11 cellular contexts compared by ENCODE assay signal in genomic region chr19:51500931-51501330, GRCh38. TPM values are rescaled to one million over a fixed set of nuclear protein-coding genes. Genes with fewer than 3 reads are reported as not detected.
A peak's percentile ranks its signal among the peaks of the same experiment; 100 is the strongest.
DNase-seq lines count a peak whose midpoint lies in the region; ATAC-seq and TF ChIP-seq lines count a peak whose summit lies in the region.
"Not testable (repeated sequence)": the region's sequence is repeated elsewhere in the genome, so short reads cannot be mapped to it uniquely, and the experiment has no call there.
"Had no signal": no experiment of that assay in that cellular context is flagged by ENCODE, and none has a peak within 500 bp of the region (broad histone marks: within the 10 kb centered on the region; RNA-seq: fewer than 3 reads in every experiment).

No MANE protein-coding gene starts in this region.

- intact Hi-C loops in left lung (cut with DNase I), result not testable (repeated sequence)

- peak overlapping the region; percentile 40 for H3K4me3 ChIP-seq in HL-60 (replicated peaks; ENCODE audit: insufficient read depth, low read length)
- peak overlapping the region in 1 of 2 donors; percentile 19 for H3K4me3 ChIP-seq in left lung

- H3K27ac ChIP-seq in HL-60 (replicated peaks), result peak overlapping the region; percentile 66
- not testable (repeated sequence) for H3K27ac ChIP-seq in left lung

- not testable (repeated sequence) for H3K27ac Mint-ChIP-seq in T-helper 1 cell treated with Interleukin-12 subunit alpha and Interleukin-12 subunit beta and Interleukin-4 antibody, amounts not matched to agents 30 μg/mL and 1 μg/mL, for 36 hours
- peak overlapping the region; percentile 46 for H3K27ac Mint-ChIP-seq in activated CD4-positive, alpha-beta memory T cell treated with anti-CD3 and anti-CD28 coated beads, Interleukin-2, amount 10 ng/mL, durations not matched to agents 7 days and 5 days
- peak overlapping the region; percentile 53 for H3K27ac Mint-ChIP-seq in activated T-cell treated with anti-CD3 and anti-CD28 coated beads, Interleukin-2, amount 50 U/mL, for 24 hours
- H3K27ac Mint-ChIP-seq in activated naive CD4-positive, alpha-beta T cell treated with anti-CD3 and anti-CD28 coated beads, Interleukin-2, amount 50 U/mL, for 24 hours, result peak overlapping the region; percentile 10

- CTCF ChIA-PET in activated CD4-positive, alpha-beta memory T cell treated with anti-CD3 and anti-CD28 coated beads, Interleukin-2, amount 10 ng/mL, durations not matched to agents 7 days and 5 days (lab: Charles Lee), result not testable (repeated sequence)

- H3K4me1 Mint-ChIP-seq in T-helper 1 cell treated with Interleukin-12 subunit alpha and Interleukin-12 subunit beta and Interleukin-4 antibody, amounts not matched to agents 30 μg/mL and 1 μg/mL, for 36 hours (ENCODE audit: low read depth), result peaks cover 14% of the 10 kb centered on the region
- peaks cover 23% of the 10 kb centered on the region for H3K4me1 Mint-ChIP-seq in activated CD4-positive, alpha-beta memory T cell treated with anti-CD3 and anti-CD28 coated beads, Interleukin-2, amount 10 ng/mL, durations not matched to agents 7 days and 5 days
- H3K4me1 Mint-ChIP-seq in activated T-cell treated with anti-CD3 and anti-CD28 coated beads, Interleukin-2, amount 50 U/mL, for 24 hours (ENCODE audit: low read depth), result peaks cover 11% of the 10 kb centered on the region
- not testable (repeated sequence) for H3K4me1 Mint-ChIP-seq in activated naive CD4-positive, alpha-beta T cell treated with anti-CD3 and anti-CD28 coated beads, Interleukin-2, amount 50 U/mL, for 24 hours

- H3K4me1 ChIP-seq in left lung, result peaks cover 0 to 21% of the 10 kb centered on the region in 2 donors

- not testable (repeated sequence) for H3K27me3 ChIP-seq in HL-60 (ENCODE audit: insufficient read depth, poor library complexity, severe bottlenecking); left lung

- not testable (repeated sequence) for TF ChIP-seq CTCF in HL-60 (IDR thresholded peaks at IDR 0.05; ENCODE audit: insufficient read depth, low read length); left lung (IDR thresholded peaks at IDR 0.05)

- peak overlapping the region; percentile 46 for H3K4me3 Mint-ChIP-seq in T-helper 1 cell treated with Interleukin-12 subunit alpha and Interleukin-12 subunit beta and Interleukin-4 antibody, amounts not matched to agents 30 μg/mL and 1 μg/mL, for 36 hours
- peak overlapping the region; percentile 61 for H3K4me3 Mint-ChIP-seq in activated CD4-positive, alpha-beta memory T cell treated with anti-CD3 and anti-CD28 coated beads, Interleukin-2, amount 10 ng/mL, durations not matched to agents 7 days and 5 days
- not testable (repeated sequence) for H3K4me3 Mint-ChIP-seq in activated T-cell treated with anti-CD3 and anti-CD28 coated beads, Interleukin-2, amount 50 U/mL, for 24 hours; activated naive CD4-positive, alpha-beta T cell treated with anti-CD3 and anti-CD28 coated beads, Interleukin-2, amount 50 U/mL, for 24 hours

- H3K27me3 Mint-ChIP-seq in T-helper 1 cell treated with Interleukin-12 subunit alpha and Interleukin-12 subunit beta and Interleukin-4 antibody, amounts not matched to agents 30 μg/mL and 1 μg/mL, for 36 hours (ENCODE audit: low read depth), result peaks cover 11% of the 10 kb centered on the region
- not testable (repeated sequence) for H3K27me3 Mint-ChIP-seq in activated CD4-positive, alpha-beta memory T cell treated with anti-CD3 and anti-CD28 coated beads, Interleukin-2, amount 10 ng/mL, durations not matched to agents 7 days and 5 days; activated T-cell treated with anti-CD3 and anti-CD28 coated beads, Interleukin-2, amount 50 U/mL, for 24 hours; activated naive CD4-positive, alpha-beta T cell treated with anti-CD3 and anti-CD28 coated beads, Interleukin-2, amount 50 U/mL, for 24 hours

- POLR2A ChIA-PET in activated CD4-positive, alpha-beta memory T cell treated with anti-CD3 and anti-CD28 coated beads, Interleukin-2, amount 10 ng/mL, durations not matched to agents 7 days and 5 days (lab: Charles Lee), result not testable (repeated sequence)

- H3K9me3 ChIP-seq in left lung, result peaks cover 0 to 11% of the 10 kb centered on the region in 2 donors

- peak; percentile 48 for ATAC-seq in left lung

- not testable (repeated sequence) for H3K36me3 Mint-ChIP-seq in T-helper 1 cell treated with Interleukin-12 subunit alpha and Interleukin-12 subunit beta and Interleukin-4 antibody, amounts not matched to agents 30 μg/mL and 1 μg/mL, for 36 hours (ENCODE audit: low read depth); activated CD4-positive, alpha-beta memory T cell treated with anti-CD3 and anti-CD28 coated beads, Interleukin-2, amount 10 ng/mL, durations not matched to agents 7 days and 5 days (ENCODE audit: low read depth); activated T-cell treated with anti-CD3 and anti-CD28 coated beads, Interleukin-2, amount 50 U/mL, for 24 hours (ENCODE audit: low read depth); activated naive CD4-positive, alpha-beta T cell treated with anti-CD3 and anti-CD28 coated beads, Interleukin-2, amount 50 U/mL, for 24 hours

- not testable (repeated sequence) for H3K36me3 ChIP-seq in left lung

- peaks cover 21% of the 10 kb centered on the region for H3K9me3 Mint-ChIP-seq in T-helper 1 cell treated with Interleukin-12 subunit alpha and Interleukin-12 subunit beta and Interleukin-4 antibody, amounts not matched to agents 30 μg/mL and 1 μg/mL, for 36 hours
- not testable (repeated sequence) for H3K9me3 Mint-ChIP-seq in activated CD4-positive, alpha-beta memory T cell treated with anti-CD3 and anti-CD28 coated beads, Interleukin-2, amount 10 ng/mL, durations not matched to agents 7 days and 5 days; activated T-cell treated with anti-CD3 and anti-CD28 coated beads, Interleukin-2, amount 50 U/mL, for 24 hours; activated naive CD4-positive, alpha-beta T cell treated with anti-CD3 and anti-CD28 coated beads, Interleukin-2, amount 50 U/mL, for 24 hours

- not testable (repeated sequence) for DNase-seq in HL-60 (ENCODE audit: low read depth in 1 of 2, low spot score in 1 of 2); activated CD4-positive, alpha-beta memory T cell treated with anti-CD3 and anti-CD28 coated beads, Interleukin-2, amount 10 ng/mL, durations not matched to agents 7 days and 5 days; activated T-cell treated with anti-CD3 and anti-CD28 coated beads, Interleukin-2, amount 50 U/mL, for 24 hours; left lung
- DNase-seq in stimulated activated CD8-positive, alpha-beta memory T cell treated with anti-CD3 and anti-CD28 coated beads, Interleukin-4, amount 100 ng/mL, for 48 hours, result peak; percentile 25

RNA-seq across cellular contexts. Expression of gene SIGLEC12, which starts 0.7 kb away (rescaled TPM):
- total RNA-seq in activated CD4-positive, alpha-beta memory T cell treated with anti-CD3 and anti-CD28 coated beads, Interleukin-2, amount 10 ng/mL, durations not matched to agents 7 days and 5 days, result under 1 TPM; 0.35 to 0.43 TPM
- total RNA-seq in left lung, result 1 to 10 TPM; 1.3 to 1.9 TPM
- total RNA-seq: CD4-positive, CD25-positive, alpha-beta regulatory T cell; H1; HepG2; HT1080 had no signal

RNA-seq across cellular contexts. Expression of gene CEACAM18, which starts 22.6 kb away (rescaled TPM):
- not detected for total RNA-seq in activated CD4-positive, alpha-beta memory T cell treated with anti-CD3 and anti-CD28 coated beads, Interleukin-2, amount 10 ng/mL, durations not matched to agents 7 days and 5 days
- total RNA-seq in left lung, result not detected
- total RNA-seq: CD4-positive, CD25-positive, alpha-beta regulatory T cell; H1; HepG2; HT1080 had no signal

RNA-seq across cellular contexts. Expression of gene SIGLEC6, which starts 30.5 kb away (rescaled TPM):
- under 1 TPM; 0.15 to 0.48 TPM for total RNA-seq in activated CD4-positive, alpha-beta memory T cell treated with anti-CD3 and anti-CD28 coated beads, Interleukin-2, amount 10 ng/mL, durations not matched to agents 7 days and 5 days
- 1 to 10 TPM; 1.0 to 3.2 TPM for total RNA-seq in left lung
- total RNA-seq: CD4-positive, CD25-positive, alpha-beta regulatory T cell; H1; HepG2; HT1080 had no signal

RNA-seq across cellular contexts. Expression of gene SIGLEC8, which starts 42.7 kb away (rescaled TPM):
- not detected for total RNA-seq in activated CD4-positive, alpha-beta memory T cell treated with anti-CD3 and anti-CD28 coated beads, Interleukin-2, amount 10 ng/mL, durations not matched to agents 7 days and 5 days
- under 1 TPM; 0.87 to 0.99 TPM for total RNA-seq in left lung
- total RNA-seq: CD4-positive, CD25-positive, alpha-beta regulatory T cell; H1; HepG2; HT1080 had no signal
